ENCODE assay signal across 11 cellular contexts in the genomic region with DNA sequence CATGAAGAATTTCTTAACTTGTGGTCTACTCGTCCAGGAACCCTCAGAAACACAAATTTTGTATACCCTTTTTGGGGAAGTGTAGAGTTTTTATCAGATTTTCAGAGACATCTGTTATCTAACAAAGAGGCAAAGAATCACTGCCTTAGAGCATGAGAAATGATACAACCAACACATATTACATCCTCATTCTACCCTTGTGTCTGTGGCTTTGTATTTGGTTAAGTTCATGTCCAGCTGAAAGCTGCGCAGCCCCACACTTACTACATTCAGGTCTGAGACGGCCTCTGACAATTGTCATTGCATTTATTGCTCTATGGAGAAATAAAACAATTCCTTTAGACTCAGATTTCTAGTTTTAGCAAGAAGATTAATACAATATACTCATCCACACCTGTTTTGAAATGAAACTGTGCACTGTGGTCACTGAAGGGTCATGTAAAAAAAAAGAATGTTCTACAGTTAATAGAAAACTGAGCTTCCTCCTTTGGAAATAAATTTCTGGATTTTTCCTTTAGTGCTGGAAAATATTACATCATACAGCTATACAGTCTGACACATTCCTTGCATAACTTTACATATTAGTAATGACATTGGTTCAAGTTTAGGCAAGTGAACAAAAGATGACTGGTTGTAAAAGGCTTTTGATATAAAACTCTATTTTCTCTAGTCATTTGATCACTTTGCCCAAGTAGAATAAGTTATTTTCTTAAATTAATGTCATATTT. TPM values are rescaled to one million over a fixed set of nuclear protein-coding genes. Genes with fewer than 3 reads are reported as not detected.
A peak's percentile ranks its signal among the peaks of the same experiment; 100 is the strongest.
DNase-seq lines count a peak whose midpoint lies in the region; ATAC-seq and TF ChIP-seq lines count a peak whose summit lies in the region.
"Had no signal": no experiment of that assay in that cellular context is flagged by ENCODE, and none has a peak within 500 bp of the region (broad histone marks: within the 10 kb centered on the region; RNA-seq: fewer than 3 reads in every experiment).

No MANE protein-coding gene starts in this region.

- no peaks in the 10 kb centered on the region for H3K9me2 ChIP-seq in PC-9 (ENCODE audit: insufficient read depth)

- H3K4me1 ChIP-seq in PC-9 (replicated peaks; ENCODE audit: insufficient read depth) (peaks cover 11% of the 10 kb centered on the region), osteoblast (ENCODE audit: insufficient read depth, low read length) (peaks cover 19% of the 10 kb centered on the region), left ventricle myocardium inferior (no peaks in the 10 kb centered on the region)
- H3K4me1 ChIP-seq: spleen had no signal

- H3K27ac ChIP-seq in PC-9 (peak overlapping the region; percentile 47), osteoblast (ENCODE audit: low read depth, low read length) (peak overlapping the region; percentile 58), left ventricle myocardium inferior (replicated peaks) (no peak overlapping the region)
- H3K27ac ChIP-seq: spleen had no signal

- ATAC-seq in GM21529 (IDR thresholded peaks at IDR 0.05; ENCODE audit: unreplicated experiment), result no peak

- H3K36me3 ChIP-seq in PC-9 (ENCODE audit: low read depth) (no peaks in the 10 kb centered on the region), osteoblast (ENCODE audit: insufficient read depth, low read length) (no peaks in the 10 kb centered on the region), left ventricle myocardium inferior (no peaks in the 10 kb centered on the region)
- H3K36me3 ChIP-seq: spleen had no signal

- no TSS peak for BruUV-seq in PC-9 (replicated peaks; lab: Mats Ljungman, UMichigan)

- peak; percentile 78 for DNase-seq in EL
- peak in 1 of 2 experiments; percentile 65 for DNase-seq in PC-9
- DNase-seq in epithelial cell of esophagus (ENCODE audit: low read depth), result peak; percentile 77
- no peak for DNase-seq in osteoblast (ENCODE audit: insufficient read length, low spot score, missing footprints)
- DNase-seq in NCI-H1417 treated with DMSO at 0.1 percent for 48 hours (lab: John Stamatoyannopoulos, UW), result no peak
- no peak for DNase-seq in left ventricle myocardium inferior
- no peak for DNase-seq in T-helper 2 cell
- DNase-seq: activated naive CD4-positive, alpha-beta T cell treated with Interleukin-2 at 50 U/mL for 16 hours; NCI-H1417; spleen had no signal

- H2AFZ ChIP-seq in PC-9, result peak overlapping the region; percentile 4; the same call in 1 of the 2 replicates
- peak overlapping the region; percentile 38 for H2AFZ ChIP-seq in osteoblast (ENCODE audit: low read length)

- no peaks in the 10 kb centered on the region for H3K9me3 ChIP-seq in PC-9 (ENCODE audit: insufficient read depth, low read depth)
- no peaks in the 10 kb centered on the region for H3K9me3 ChIP-seq in osteoblast (ENCODE audit: low read depth, low read length)
- no peaks in the 10 kb centered on the region for H3K9me3 ChIP-seq in left ventricle myocardium inferior (replicated peaks)
- H3K9me3 ChIP-seq: spleen had no signal

- H3K79me2 ChIP-seq in PC-9 (ENCODE audit: low read depth) (no peaks in the 10 kb centered on the region), osteoblast (ENCODE audit: insufficient read depth, low read length) (no peaks in the 10 kb centered on the region)

- no peak for TF ChIP-seq CTCF in PC-9 (conservative IDR thresholded peaks at IDR 0.05)
- TF ChIP-seq CTCF in epithelial cell of esophagus (IDR thresholded peaks at IDR 0.05; ENCODE audit: insufficient read depth, low read depth, low read length, missing control alignments), result no peak
- no peak for TF ChIP-seq CTCF in osteoblast (IDR thresholded peaks at IDR 0.05; ENCODE audit: extremely low read depth, low read depth, low read length)
- TF ChIP-seq CTCF in left ventricle myocardium inferior (IDR thresholded peaks at IDR 0.05; ENCODE audit: borderline replicate concordance), result no peak

- H3K4me3 ChIP-seq in PC-9 (no peak overlapping the region), epithelial cell of esophagus (ENCODE audit: low read length) (no peak overlapping the region), osteoblast (ENCODE audit: insufficient read depth, low read length) (no peak overlapping the region), left ventricle myocardium inferior (no peak overlapping the region)
- H3K4me3 ChIP-seq: spleen had no signal

- POLR2A ChIA-PET in PC-9 (lab: Charles Lee; ENCODE audit: unreplicated experiment), result interaction anchor here (0.6 kb wide), 1 partner anchor 40 kb away, joined by 7 read pairs; a partner anchor contains a TSS

- H3K27me3 ChIP-seq in PC-9 (ENCODE audit: insufficient read depth, low read depth) (no peaks in the 10 kb centered on the region), osteoblast (ENCODE audit: insufficient read depth, low read length) (no peaks in the 10 kb centered on the region), left ventricle myocardium inferior (ENCODE audit: low read depth) (no peaks in the 10 kb centered on the region)
- H3K27me3 ChIP-seq: spleen had no signal

- 0 out of 2 replicates have a peak overlapping the region, but pooled peaks have one; percentile 11 for H3K4me2 ChIP-seq in PC-9
- H3K4me2 ChIP-seq in osteoblast (ENCODE audit: insufficient read depth, low read length), result peak overlapping the region; percentile 22

- H4K20me1 ChIP-seq in PC-9 (ENCODE audit: insufficient read depth) (no peaks in the 10 kb centered on the region), osteoblast (ENCODE audit: insufficient read depth, low read length) (no peaks in the 10 kb centered on the region)

- CTCF ChIA-PET in PC-9 (lab: Charles Lee), result no interaction called here

- intact Hi-C loops in PC-9 (cut with micrococcal nuclease; ENCODE audit: unreplicated experiment), result no loop called here
- intact Hi-C loops in left ventricle myocardium inferior (cut with micrococcal nuclease), result no loop called here

- no peaks in the 10 kb centered on the region; the same call in 1 of the 2 replicates for H3F3A ChIP-seq in PC-9 (ENCODE audit: insufficient read depth, low read depth)

RNA-seq across cellular contexts. Expression of a gene that starts 39.8 kb away (rescaled TPM):
- total RNA-seq in PC-9 (2021) (7.0 and 7.3 TPM in 2 replicates), osteoblast (27.1 and 32.4 TPM in 2 replicates), left ventricle myocardium inferior (12.0 TPM)
- total RNA-seq: spleen had no signal

Comparison
In these comparisons a context has a peak if more than half of its experiments do, and no peak if none do; other contexts are left out.
1. DNase-seq: peak in EL (single experiment) and epithelial cell of esophagus (single experiment); none in osteoblast (single experiment), NCI-H1417 treated with DMSO at 0.1 percent for 48 hours (single experiment), left ventricle myocardium inferior (single experiment) and T-helper 2 cell (0 of 5).